Comparison of ENCODE assay signal across 8 cellular contexts in genomic region chr1:167442142-167442848, GRCh38.
DNase-seq lines count a peak whose midpoint lies in the region; ATAC-seq and TF ChIP-seq lines count a peak whose summit lies in the region.

No MANE protein-coding gene starts in this region.

- peak; percentile 80 for ATAC-seq in HG02571 (IDR thresholded peaks at IDR 0.05; ENCODE audit: unreplicated experiment)
- ATAC-seq in GM18873 (IDR thresholded peaks at IDR 0.05; ENCODE audit: low FRiP score, unreplicated experiment), result no peak

- H3K4me1 Mint-ChIP-seq in activated naive CD8-positive, alpha-beta T cell treated with anti-CD3 and anti-CD28 coated beads for 36 hours, result peaks cover 78% of the 10 kb centered on the region

- TF ChIP-seq CTCF in GM12864 (IDR thresholded peaks at IDR 0.05; ENCODE audit: low read depth, low read length, missing control alignments) (peak; percentile 87), NB4 (IDR thresholded peaks at IDR 0.05; ENCODE audit: low read depth, low read length) (peak; percentile 77)

- DNase-seq in GM12864 (ENCODE audit: low read depth) (peak; percentile 45), NB4 (ENCODE audit: low read depth) (peak; percentile 81), SW480 (ENCODE audit: low spot score) (peak; percentile 86), cardiac septum (ENCODE audit: low spot score) (peak; percentile 89), putamen (ENCODE audit: low spot score) (peak; percentile 56)
- DNase-seq in activated naive CD8-positive, alpha-beta T cell treated with anti-CD3 and anti-CD28 coated beads for 36 hours, result peak; percentile 75

- intact Hi-C loops in cardiac septum (cut with DNase I), result loop anchor here (1.0 to 2.0 kb wide), 2 partner anchors 174 to 375 kb away; no protein-coding TSS in a partner anchor

- no peak overlapping the region for H3K4me3 ChIP-seq in GM12864 (ENCODE audit: low read depth, low read length)
- H3K4me3 ChIP-seq in NB4 (ENCODE audit: low read depth, low read length), result no peak overlapping the region

- peak overlapping the region; percentile 62 for H3K27ac Mint-ChIP-seq in activated naive CD8-positive, alpha-beta T cell treated with anti-CD3 and anti-CD28 coated beads for 36 hours

- H3K9me3 Mint-ChIP-seq in activated naive CD8-positive, alpha-beta T cell treated with anti-CD3 and anti-CD28 coated beads for 36 hours, result no peaks in the 10 kb centered on the region

- TF ChIP-seq POLR2A in NB4 (IDR thresholded peaks at IDR 0.05; ENCODE audit: extremely low read depth, insufficient read length), result no peak

- H3K36me3 Mint-ChIP-seq in activated naive CD8-positive, alpha-beta T cell treated with anti-CD3 and anti-CD28 coated beads for 36 hours, result peaks cover 62% of the 10 kb centered on the region

- no peak overlapping the region for H3K4me3 Mint-ChIP-seq in activated naive CD8-positive, alpha-beta T cell treated with anti-CD3 and anti-CD28 coated beads for 36 hours

- H3K27me3 Mint-ChIP-seq in activated naive CD8-positive, alpha-beta T cell treated with anti-CD3 and anti-CD28 coated beads for 36 hours, result no peaks in the 10 kb centered on the region
